9 cellular contexts compared by ENCODE assay signal in the genomic region with DNA sequence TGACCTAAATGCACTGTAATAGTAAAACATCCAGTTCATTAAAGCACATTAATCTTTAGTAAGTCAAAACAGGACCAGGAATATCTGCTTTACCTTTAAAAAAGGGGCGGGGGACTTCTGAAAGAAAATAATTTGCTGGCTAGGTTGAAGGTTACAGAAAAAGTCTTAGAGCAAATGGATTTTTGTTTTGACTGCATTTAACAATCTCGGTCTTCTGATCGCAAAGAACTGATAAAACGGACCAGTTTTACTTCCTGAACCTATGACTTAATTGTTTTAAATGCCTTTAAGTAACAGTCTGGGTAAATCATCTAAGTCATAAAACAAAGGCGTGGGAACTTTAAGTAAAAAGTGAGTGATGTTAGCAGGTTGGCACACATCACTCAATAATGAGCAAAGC. TPM values are rescaled to one million over a fixed set of nuclear protein-coding genes. Genes with fewer than 3 reads are reported as not detected.
A peak's percentile ranks its signal among the peaks of the same experiment; 100 is the strongest.
DNase-seq lines count a peak whose midpoint lies in the region; FAIRE-seq and TF ChIP-seq lines count a peak whose summit lies in the region.
"Had no signal": no experiment of that assay in that cellular context is flagged by ENCODE, and none has a peak within 500 bp of the region (broad histone marks: within the 10 kb centered on the region; RNA-seq: fewer than 3 reads in every experiment).

No MANE protein-coding gene starts in this region.

- no peak for FAIRE-seq in GM19239 (lab: Jason Lieb, UNC)
- FAIRE-seq: islet of Langerhans had no signal

- H2AFZ ChIP-seq in mammary epithelial cell (ENCODE audit: low read depth, low read length), result peak overlapping the region; percentile 12

- H3K9me3 Mint-ChIP-seq in Caco-2 (ENCODE audit: unreplicated experiment), result no peaks in the 10 kb centered on the region
- H3K9me3 Mint-ChIP-seq in nephron, result no peaks in the 10 kb centered on the region

- peak overlapping the region; percentile 96 for H3K27ac ChIP-seq in mammary epithelial cell (ENCODE audit: insufficient read depth, low read depth, low read length)

- peak overlapping the region; percentile 95 for H3K4me2 ChIP-seq in mammary epithelial cell (ENCODE audit: insufficient read depth, low read depth, low read length)

- dilution Hi-C loops in mammary epithelial cell (cut with HindIII; ENCODE audit: low sequenced_read_pairs), result no loop called here

- peak overlapping the region; percentile 99 for H3K27ac Mint-ChIP-seq in Caco-2 (ENCODE audit: unreplicated experiment)
- H3K27ac Mint-ChIP-seq in nephron, result peak overlapping the region in 1 of 3 experiments; percentile 57

- H3K4me3 ChIP-seq in Caco-2 (ENCODE audit: low read depth, low read length), result peak overlapping the region; percentile 70
- peak overlapping the region; percentile 76 to 96 (median 87) for H3K4me3 ChIP-seq in mammary epithelial cell (replicated peaks in 1 of 3; ENCODE audit: insufficient read depth in 1 of 3, low read depth in 2 of 3, low read length in 3 of 3)

- POLR2A ChIA-PET in Caco-2 (lab: Charles Lee), result no interaction called here

- H3K4me3 Mint-ChIP-seq in Caco-2 (ENCODE audit: unreplicated experiment) (peak overlapping the region; percentile 100), nephron (peak overlapping the region; percentile 91 to 95 (median 95))

- H3K4me1 ChIP-seq in Caco-2 (no peaks in the 10 kb centered on the region), mammary epithelial cell (ENCODE audit: insufficient read depth, low read length) (peaks cover 27% of the 10 kb centered on the region)

- DNase-seq in Caco-2 (no peak), M059J (ENCODE audit: low read depth) (peak; percentile 14), mammary epithelial cell (no peak), HCEC 1CT (no peak), LoVo (ENCODE audit: low spot score) (no peak), GDM1 (lab: John Stamatoyannopoulos, UW) (no peak), GM19239 (ENCODE audit: insufficient read length, low spot score) (no peak)

- WGBS in mammary epithelial cell (ENCODE audit: low coverage, missing lambda C conversion rate), result 6% methylated on average over 5 of the region's 5 CpGs

- peaks cover 15% of the 10 kb centered on the region for H3K4me1 Mint-ChIP-seq in Caco-2 (ENCODE audit: low read depth, unreplicated experiment)
- H3K4me1 Mint-ChIP-seq in nephron, result peaks cover 36% of the 10 kb centered on the region

- H3K36me3 ChIP-seq in Caco-2 (ENCODE audit: control insufficient read depth, insufficient read depth, low read length), result peaks cover 2% of the 10 kb centered on the region; the same call in 1 of the 2 replicates
- H3K36me3 ChIP-seq in mammary epithelial cell (ENCODE audit: insufficient read depth, low read length), result peaks cover 5% of the 10 kb centered on the region

- BruUV-seq in Caco-2 (replicated peaks; lab: Mats Ljungman, UMichigan) (TSS peak; percentile 68), mammary epithelial cell (replicated peaks; lab: Mats Ljungman, UMichigan) (TSS peak; percentile 50)

- H3K9me3 ChIP-seq in Caco-2 (no peaks in the 10 kb centered on the region), mammary epithelial cell (replicated peaks; ENCODE audit: insufficient read depth, low read length) (no peaks in the 10 kb centered on the region)

- no peaks in the 10 kb centered on the region for H3K27me3 Mint-ChIP-seq in Caco-2 (ENCODE audit: insufficient read depth, unreplicated experiment)
- H3K27me3 Mint-ChIP-seq in nephron (ENCODE audit: low read depth), result peaks cover 4% of the 10 kb centered on the region

- no peaks in the 10 kb centered on the region for H4K20me1 ChIP-seq in mammary epithelial cell (ENCODE audit: insufficient read depth, low read length)

- intact Hi-C loops in Caco-2 (cut with micrococcal nuclease; ENCODE audit: unreplicated experiment) (loop anchor here (5.0 kb wide), 1 partner anchor 55 kb away; the partner anchor contains the start of gene ACOXL), mammary epithelial cell (cut with micrococcal nuclease) (no loop called here)

- peak overlapping the region; percentile 85 for H3K9ac ChIP-seq in mammary epithelial cell (ENCODE audit: insufficient read depth, low read length)

- H3K27me3 ChIP-seq in Caco-2 (replicated peaks; ENCODE audit: control insufficient read depth, insufficient read depth, low read length), result no peaks in the 10 kb centered on the region
- H3K27me3 ChIP-seq in mammary epithelial cell (ENCODE audit: insufficient read depth, low read length), result no peaks in the 10 kb centered on the region

- TF ChIP-seq CTCF in Caco-2 (IDR thresholded peaks at IDR 0.05; ENCODE audit: insufficient read depth in 1 of 2, low read depth in 1 of 2, low read length in 1 of 2, severe bottlenecking in 1 of 2, unreplicated experiment in 1 of 2) (no peak), mammary epithelial cell (conservative IDR thresholded peaks at IDR 0.05 in 1 of 2, IDR thresholded peaks at IDR 0.05 in 1 of 2; ENCODE audit: extremely low read depth in 1 of 2, insufficient read depth in 1 of 2, low read depth in 1 of 2, low read length in 2 of 2) (no peak), nephron (IDR thresholded peaks at IDR 0.05; ENCODE audit: unreplicated experiment in 3 of 3) (no peak)

- CTCF ChIA-PET in Caco-2 (lab: Charles Lee) (interaction anchor here (3.3 kb wide), 1 partner anchor 78 kb away, joined by 10 read pairs; no protein-coding TSS in a partner anchor), mammary epithelial cell (lab: Charles Lee; ENCODE audit: low non-redundant PET) (interaction anchor here (0.6 kb wide), 1 partner anchor 78 kb away, joined by 6 read pairs; no protein-coding TSS in a partner anchor)

- in situ Hi-C loops in mammary epithelial cell (cut with MboI; ENCODE audit: low sequenced_read_pairs in 2 of 2), result no loop called here

- H3K79me2 ChIP-seq in mammary epithelial cell (ENCODE audit: insufficient read depth, low read length), result peaks cover 47% of the 10 kb centered on the region

- H3K36me3 Mint-ChIP-seq in Caco-2 (ENCODE audit: insufficient read depth, unreplicated experiment), result peaks cover 31% of the 10 kb centered on the region
- peaks cover 4% of the 10 kb centered on the region for H3K36me3 Mint-ChIP-seq in nephron (ENCODE audit: low read depth)

RNA-seq across cellular contexts. Expression of gene BUB1, which starts 0.8 kb away (rescaled TPM):
- total RNA-seq in Caco-2 (2022) (59.1 and 60.7 TPM in 2 replicates), mammary epithelial cell (10 to 100 TPM in 1 of 2 donors, 1 to 10 TPM in 1; 2.7 to 35.5 TPM)
- 68.2 and 82.4 TPM in 2 replicates for total RNA-seq in M059J (2014; rRNA removed; shearing (Covaris generic))
- polyA plus RNA-seq in mammary epithelial cell, result 34.0 TPM
- polyA minus RNA-seq in mammary epithelial cell, result 29.8 TPM

RNA-seq across cellular contexts. Expression of gene ACOXL, which starts 55.3 kb away (rescaled TPM):
- total RNA-seq in Caco-2 (2022) (2.6 and 2.9 TPM in 2 replicates), mammary epithelial cell (1 to 10 TPM in 1 of 2 donors, not detected in 1; 1.0 TPM)
- not detected in 2 replicates for total RNA-seq in M059J (2014; rRNA removed; shearing (Covaris generic))
- polyA plus RNA-seq in mammary epithelial cell, result 0.96 TPM
- polyA minus RNA-seq in mammary epithelial cell, result not detected
